ENCODE assay signal across 1 cellular context in genomic region chr7:82109288-82109687, GRCh38.
A peak's percentile ranks its signal among the peaks of the same experiment; 100 is the strongest.
TF ChIP-seq lines count a peak whose summit lies in the region.

No MANE protein-coding gene starts in this region.

TF ChIP-seq in K562, 482 proteins besides CTCF, POLR2A, EP300 and RAD21 (continued from another document):
- TF ChIP-seq, protein P1, sequence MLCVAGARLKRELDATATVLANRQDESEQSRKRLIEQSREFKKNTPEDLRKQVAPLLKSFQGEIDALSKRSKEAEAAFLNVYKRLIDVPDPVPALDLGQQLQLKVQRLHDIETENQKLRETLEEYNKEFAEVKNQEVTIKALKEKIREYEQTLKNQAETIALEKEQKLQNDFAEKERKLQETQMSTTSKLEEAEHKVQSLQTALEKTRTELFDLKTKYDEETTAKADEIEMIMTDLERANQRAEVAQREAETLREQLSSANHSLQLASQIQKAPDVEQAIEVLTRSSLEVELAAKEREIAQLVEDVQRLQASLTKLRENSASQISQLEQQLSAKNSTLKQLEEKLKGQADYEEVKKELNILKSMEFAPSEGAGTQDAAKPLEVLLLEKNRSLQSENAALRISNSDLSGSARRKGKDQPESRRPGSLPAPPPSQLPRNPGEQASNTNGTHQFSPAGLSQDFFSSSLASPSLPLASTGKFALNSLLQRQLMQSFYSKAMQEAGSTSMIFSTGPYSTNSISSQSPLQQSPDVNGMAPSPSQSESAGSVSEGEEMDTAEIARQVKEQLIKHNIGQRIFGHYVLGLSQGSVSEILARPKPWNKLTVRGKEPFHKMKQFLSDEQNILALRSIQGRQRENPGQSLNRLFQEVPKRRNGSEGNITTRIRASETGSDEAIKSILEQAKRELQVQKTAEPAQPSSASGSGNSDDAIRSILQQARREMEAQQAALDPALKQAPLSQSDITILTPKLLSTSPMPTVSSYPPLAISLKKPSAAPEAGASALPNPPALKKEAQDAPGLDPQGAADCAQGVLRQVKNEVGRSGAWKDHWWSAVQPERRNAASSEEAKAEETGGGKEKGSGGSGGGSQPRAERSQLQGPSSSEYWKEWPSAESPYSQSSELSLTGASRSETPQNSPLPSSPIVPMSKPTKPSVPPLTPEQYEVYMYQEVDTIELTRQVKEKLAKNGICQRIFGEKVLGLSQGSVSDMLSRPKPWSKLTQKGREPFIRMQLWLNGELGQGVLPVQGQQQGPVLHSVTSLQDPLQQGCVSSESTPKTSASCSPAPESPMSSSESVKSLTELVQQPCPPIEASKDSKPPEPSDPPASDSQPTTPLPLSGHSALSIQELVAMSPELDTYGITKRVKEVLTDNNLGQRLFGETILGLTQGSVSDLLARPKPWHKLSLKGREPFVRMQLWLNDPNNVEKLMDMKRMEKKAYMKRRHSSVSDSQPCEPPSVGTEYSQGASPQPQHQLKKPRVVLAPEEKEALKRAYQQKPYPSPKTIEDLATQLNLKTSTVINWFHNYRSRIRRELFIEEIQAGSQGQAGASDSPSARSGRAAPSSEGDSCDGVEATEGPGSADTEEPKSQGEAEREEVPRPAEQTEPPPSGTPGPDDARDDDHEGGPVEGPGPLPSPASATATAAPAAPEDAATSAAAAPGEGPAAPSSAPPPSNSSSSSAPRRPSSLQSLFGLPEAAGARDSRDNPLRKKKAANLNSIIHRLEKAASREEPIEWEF (CRISPR knock-in tag; IDR thresholded peaks at IDR 0.05), result no peak
- peak; percentile 38; the same call in 1 of the 2 replicates for TF ChIP-seq MAFG (tag; conservative IDR thresholded peaks at IDR 0.05)
